Comparison of ENCODE assay signal across 1 cellular context in the genomic region with DNA sequence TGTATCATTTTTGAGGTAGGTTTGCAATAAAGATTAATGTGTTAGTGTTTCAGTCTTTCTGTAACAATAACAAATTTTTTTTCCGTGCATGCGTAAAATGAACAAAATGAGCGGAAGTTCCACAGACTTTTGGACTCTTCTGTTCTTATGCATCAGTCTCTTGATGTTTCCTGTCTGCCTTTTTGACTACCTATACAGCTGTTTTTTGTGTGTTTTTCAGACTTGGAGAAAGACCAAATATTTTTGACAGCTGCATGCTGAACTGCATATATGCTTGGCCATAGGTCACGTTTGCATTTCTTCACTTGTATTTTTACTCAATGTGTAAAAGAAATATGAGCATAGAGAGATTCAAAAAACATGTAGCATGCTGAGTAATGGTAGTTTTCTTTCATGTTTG.
TF ChIP-seq lines count a peak whose summit lies in the region.

No MANE protein-coding gene starts in this region.

TF ChIP-seq in IMR-90, 13 proteins besides CTCF, POLR2A, EP300 and RAD21:
- no peak for TF ChIP-seq MAZ (IDR thresholded peaks at IDR 0.05; ENCODE audit: borderline replicate concordance, low read depth, low read length)
- no peak for TF ChIP-seq FOS (IDR thresholded peaks at IDR 0.05; ENCODE audit: low read depth, low read length)
- TF ChIP-seq MXI1 (IDR thresholded peaks at IDR 0.05; ENCODE audit: borderline replicate concordance, low read depth, low read length), result no peak
- TF ChIP-seq, protein P1, sequence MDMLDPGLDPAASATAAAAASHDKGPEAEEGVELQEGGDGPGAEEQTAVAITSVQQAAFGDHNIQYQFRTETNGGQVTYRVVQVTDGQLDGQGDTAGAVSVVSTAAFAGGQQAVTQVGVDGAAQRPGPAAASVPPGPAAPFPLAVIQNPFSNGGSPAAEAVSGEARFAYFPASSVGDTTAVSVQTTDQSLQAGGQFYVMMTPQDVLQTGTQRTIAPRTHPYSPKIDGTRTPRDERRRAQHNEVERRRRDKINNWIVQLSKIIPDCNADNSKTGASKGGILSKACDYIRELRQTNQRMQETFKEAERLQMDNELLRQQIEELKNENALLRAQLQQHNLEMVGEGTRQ (IDR thresholded peaks at IDR 0.05; ENCODE audit: low read depth, low read length), result no peak
- TF ChIP-seq RCOR1 (IDR thresholded peaks at IDR 0.05; ENCODE audit: insufficient replicate concordance, low read length), result no peak
- TF ChIP-seq, protein P2, sequence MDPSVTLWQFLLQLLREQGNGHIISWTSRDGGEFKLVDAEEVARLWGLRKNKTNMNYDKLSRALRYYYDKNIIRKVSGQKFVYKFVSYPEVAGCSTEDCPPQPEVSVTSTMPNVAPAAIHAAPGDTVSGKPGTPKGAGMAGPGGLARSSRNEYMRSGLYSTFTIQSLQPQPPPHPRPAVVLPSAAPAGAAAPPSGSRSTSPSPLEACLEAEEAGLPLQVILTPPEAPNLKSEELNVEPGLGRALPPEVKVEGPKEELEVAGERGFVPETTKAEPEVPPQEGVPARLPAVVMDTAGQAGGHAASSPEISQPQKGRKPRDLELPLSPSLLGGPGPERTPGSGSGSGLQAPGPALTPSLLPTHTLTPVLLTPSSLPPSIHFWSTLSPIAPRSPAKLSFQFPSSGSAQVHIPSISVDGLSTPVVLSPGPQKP (IDR thresholded peaks at IDR 0.05; ENCODE audit: borderline replicate concordance, low read depth, low read length), result no peak
- TF ChIP-seq CHD1 (IDR thresholded peaks at IDR 0.05; ENCODE audit: low read depth, low read length), result no peak
- TF ChIP-seq BHLHE40 (IDR thresholded peaks at IDR 0.05; ENCODE audit: low read depth, low read length), result no peak
- no peak for TF ChIP-seq MAFK (IDR thresholded peaks at IDR 0.05; ENCODE audit: low read depth, low read length)
- TF ChIP-seq CEBPB (IDR thresholded peaks at IDR 0.05; ENCODE audit: low read depth, low read length), result no peak
- TF ChIP-seq SMC3 (IDR thresholded peaks at IDR 0.05; ENCODE audit: low read depth, low read length), result no peak
- TF ChIP-seq NFE2L2 (IDR thresholded peaks at IDR 0.05; ENCODE audit: low read depth, low read length), result no peak
- TF ChIP-seq RFX5 (IDR thresholded peaks at IDR 0.05; ENCODE audit: low read depth, low read length), result no peak
